ENCODE assay signal across 21 cellular contexts in genomic region chr1:36825226-36825625, GRCh38.
"Had no signal": no experiment of that assay in that cellular context is flagged by ENCODE, and none has a peak within 500 bp of the region (broad histone marks: within the 10 kb centered on the region; RNA-seq: fewer than 3 reads in every experiment).

No MANE protein-coding gene starts in this region.

- ATAC-seq: left lobe of liver; naive thymus-derived CD4-positive, alpha-beta T cell; right lobe of liver; stimulated activated naive CD8-positive, alpha-beta T cell treated with anti-CD3 and anti-CD28 coated beads, Interleukin-15, amount 100 ng/mL, for 72 hours had no signal

- H3K27me3 ChIP-seq: right lobe of liver, vagina had no signal

- H3K4me1 ChIP-seq: parathyroid adenoma, right lobe of liver, suprapubic skin, transverse colon, vagina had no signal

- DNase-seq: cortex of kidney; hypothalamus; immature natural killer cell; islet precursor cell; naive thymus-derived CD4-positive, alpha-beta T cell; small intestine; stimulated activated CD4-positive, alpha-beta T cell treated with anti-CD3 and anti-CD28 coated beads, Interleukin-12 subunit alpha, Interleukin-12 subunit beta, amount 100 ng/mL, for 4 hours; stimulated activated CD4-positive, alpha-beta T cell treated with anti-CD3 and anti-CD28 coated beads, Interleukin-1b, Interleukin-23, amount 100 ng/mL, for 48 hours; stimulated activated CD4-positive, alpha-beta T cell treated with anti-CD3 and anti-CD28 coated beads, Interleukin-4, amount 100 ng/mL, for 1 hour; stimulated activated CD8-positive, alpha-beta memory T cell treated with anti-CD3 and anti-CD28 coated beads, Interleukin-4, amount 100 ng/mL, for 48 hours; stimulated activated naive CD4-positive, alpha-beta T cell; stimulated activated naive CD8-positive, alpha-beta T cell treated with anti-CD3 and anti-CD28 coated beads, Interleukin-15, amount 100 ng/mL, for 72 hours; transverse colon had no signal

- H3K9me3 ChIP-seq: neutrophil, right lobe of liver, suprapubic skin, transverse colon, vagina had no signal

- H3K4me3 ChIP-seq: lung, right lobe of liver, suprapubic skin, transverse colon, vagina had no signal

- H2AFZ ChIP-seq: parathyroid adenoma had no signal

- H3K36me3 ChIP-seq: neutrophil, right lobe of liver, suprapubic skin, transverse colon, vagina had no signal

- H3K9ac ChIP-seq: parathyroid adenoma had no signal

- H3K27ac ChIP-seq: neutrophil, parathyroid adenoma, right lobe of liver, suprapubic skin, transverse colon, vagina had no signal

- FAIRE-seq: frontal cortex, small intestine had no signal
